8 cellular contexts compared by ENCODE assay signal in the genomic region with DNA sequence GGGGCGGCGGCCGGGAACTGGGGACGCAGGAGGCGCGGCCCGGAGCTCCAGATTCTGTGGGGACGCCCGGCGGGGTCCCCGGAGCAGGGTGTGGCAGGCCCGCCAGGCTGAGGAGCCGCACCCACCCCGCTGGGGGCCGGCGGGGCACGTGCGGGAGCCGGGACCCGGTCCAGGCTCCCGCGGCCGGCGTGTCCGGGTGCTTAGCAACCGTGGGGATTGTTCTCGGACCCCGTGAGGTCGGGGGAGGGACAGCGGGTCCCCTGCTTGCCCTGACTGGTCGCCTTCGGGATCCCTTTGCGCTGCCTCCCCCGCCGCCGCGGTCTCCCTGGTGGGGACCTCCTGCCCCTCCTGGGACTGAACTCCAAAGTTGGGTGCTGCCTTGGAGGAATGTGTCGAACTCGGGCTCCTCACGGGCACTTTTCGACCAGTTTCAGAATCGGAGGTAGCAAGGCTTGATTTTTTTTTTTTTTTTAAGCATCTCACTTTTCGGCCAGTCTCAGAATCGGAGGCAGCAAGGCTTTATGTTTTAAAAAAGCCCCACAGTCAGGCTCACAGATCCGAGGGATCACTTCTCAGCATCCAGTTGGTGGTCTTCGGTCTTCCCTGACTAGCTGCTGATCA. TPM values are rescaled to one million over a fixed set of nuclear protein-coding genes. Genes with fewer than 3 reads are reported as not detected.
DNase-seq lines count a peak whose midpoint lies in the region; ATAC-seq and TF ChIP-seq lines count a peak whose summit lies in the region.

No MANE protein-coding gene starts in this region.

- no peak for TF ChIP-seq CTCF in A673 (conservative IDR thresholded peaks at IDR 0.05; ENCODE audit: low read depth, low read length)

- H3K4me1 ChIP-seq in A673 (ENCODE audit: insufficient read depth, low read length, poor library complexity, severe bottlenecking) (peaks cover 8% of the 10 kb centered on the region), urinary bladder (ENCODE audit: insufficient read depth) (no peaks in the 10 kb centered on the region)

- no peaks in the 10 kb centered on the region for H3K27me3 ChIP-seq in A673 (replicated peaks; ENCODE audit: insufficient read depth, low read depth, low read length, poor library complexity)

- no peaks in the 10 kb centered on the region for H3K9me3 ChIP-seq in A673 (ENCODE audit: low read depth, low read length, poor library complexity, severe bottlenecking)

- peak; percentile 47 for DNase-seq in A673 (ENCODE audit: low spot score)
- peak; percentile 13 for DNase-seq in NCI-H774 (lab: John Stamatoyannopoulos, UW)
- peak; percentile 18 for DNase-seq in activated gamma-delta T cell treated with anti-CD3 and anti-CD28 coated beads, Interleukin-2, amount 50 U/mL, for 16 hours (ENCODE audit: low read depth)
- peak; percentile 63 for DNase-seq in germinal center (ENCODE audit: low spot score)
- peak in 49 of 56 donors; percentile 9 to 81 (median 58) for DNase-seq in nucleus accumbens (lab: John Stamatoyannopoulos, UW)

- ATAC-seq in GM18498 (IDR thresholded peaks at IDR 0.05; ENCODE audit: unreplicated experiment) (peak; percentile 28), HG02973 (IDR thresholded peaks at IDR 0.05; ENCODE audit: unreplicated experiment) (peak; percentile 23)

- peak overlapping the region; percentile 88 for H3K27ac ChIP-seq in A673 (ENCODE audit: low read depth, low read length, poor library complexity, severe bottlenecking)
- peak overlapping the region; percentile 89 for H3K27ac ChIP-seq in urinary bladder (ENCODE audit: low read depth)

- no TSS peak for BruUV-seq in A673 (replicated peaks; lab: Mats Ljungman, UMichigan)

- peak overlapping the region; percentile 99 for H3K4me3 ChIP-seq in A673 (ENCODE audit: low read depth, low read length, poor library complexity, severe bottlenecking)
- H3K4me3 ChIP-seq in urinary bladder (ENCODE audit: low read depth, low read length) = peak overlapping the region; percentile 94

- POLR2A ChIA-PET in A673 (lab: Charles Lee; ENCODE audit: low non-redundant PET) = interaction anchor here (0.6 to 1.0 kb wide), 3 partner anchors 47 to 104 kb away, joined by 3 to 5 read pairs (median 4); partner anchors contain the start of genes IFI6, PPP1R8 and STX12

- intact Hi-C loops in A673 (cut with micrococcal nuclease; ENCODE audit: unreplicated experiment) = no loop called here

- CTCF ChIA-PET in A673 (lab: Charles Lee) = interaction anchor here (0.6 to 1.7 kb wide), 5 partner anchors 46 to 528 kb away, joined by 3 to 8 read pairs (median 7); partner anchors contain the start of genes IFI6 and STX12

- under 1% methylated on average over 46 of the region's 46 CpGs for WGBS in urinary bladder

- H3K36me3 ChIP-seq in A673 (ENCODE audit: insufficient read depth, low read length, poor library complexity, severe bottlenecking) (no peaks in the 10 kb centered on the region), urinary bladder (ENCODE audit: insufficient read depth) (no peaks in the 10 kb centered on the region)

RNA-seq across cellular contexts. Expression of gene FAM76A, which starts 0.5 kb away (rescaled TPM):
- total RNA-seq in A673 (2021) = 15.6 and 17.9 TPM in 2 replicates
- total RNA-seq in urinary bladder = 18.2 TPM
- polyA plus RNA-seq in urinary bladder = 8.1 TPM

RNA-seq across cellular contexts. Expression of gene STX12, which starts 46.7 kb away (rescaled TPM):
- 22.5 and 24.5 TPM in 2 replicates for total RNA-seq in A673 (2021)
- total RNA-seq in urinary bladder = 81.6 TPM
- polyA plus RNA-seq in urinary bladder = 38.4 TPM

RNA-seq across cellular contexts. Expression of gene IFI6, which starts 54.3 kb away (rescaled TPM):
- total RNA-seq in A673 (2021) = 18.7 and 19.4 TPM in 2 replicates
- total RNA-seq in urinary bladder = 40.2 TPM
- 217 TPM for polyA plus RNA-seq in urinary bladder

Comparison
In these comparisons a context has a peak if more than half of its experiments do, and no peak if none do; other contexts are left out.
1. Peak in every context shown above with its lines: DNase-seq, ATAC-seq, H3K4me3 ChIP-seq and H3K27ac ChIP-seq.
2. DNase-seq: peak in every context shown above with its lines; median percentile 63 in germinal center; 58 in nucleus accumbens; 47 in A673; 18 in activated gamma-delta T cell treated with anti-CD3 and anti-CD28 coated beads, Interleukin-2, amount 50 U/mL, for 16 hours; 13 in NCI-H774.